15 cellular contexts compared by ENCODE assay signal in genomic region chr6:111472933-111473435, GRCh38. TPM values are rescaled to one million over a fixed set of nuclear protein-coding genes. Genes with fewer than 3 reads are reported as not detected.
A peak's percentile ranks its signal among the peaks of the same experiment; 100 is the strongest.
DNase-seq lines count a peak whose midpoint lies in the region; ATAC-seq lines count a peak whose summit lies in the region.
"Had no signal": no experiment of that assay in that cellular context is flagged by ENCODE, and none has a peak within 500 bp of the region (broad histone marks: within the 10 kb centered on the region; RNA-seq: fewer than 3 reads in every experiment).

No MANE protein-coding gene starts in this region.

- peak overlapping the region; percentile 95 for H3K27ac Mint-ChIP-seq in activated T-cell treated with anti-CD3 and anti-CD28 coated beads, Interleukin-2, amount 50 U/mL, for 72 hours
- H3K27ac Mint-ChIP-seq in stimulated activated naive CD8-positive, alpha-beta T cell treated with anti-CD3 and anti-CD28 coated beads, Interleukin-15, amount 100 ng/mL, for 72 hours = peak overlapping the region; percentile 82 to 91
- H3K27ac Mint-ChIP-seq: CD4-positive, alpha-beta T cell had no signal

- H3K4me3 Mint-ChIP-seq in activated T-cell treated with anti-CD3 and anti-CD28 coated beads, Interleukin-2, amount 50 U/mL, for 72 hours = peak overlapping the region; percentile 66 to 89
- H3K4me3 Mint-ChIP-seq in stimulated activated naive CD8-positive, alpha-beta T cell treated with anti-CD3 and anti-CD28 coated beads, Interleukin-15, amount 100 ng/mL, for 72 hours = peak overlapping the region; percentile 55 to 69
- H3K4me3 Mint-ChIP-seq: CD4-positive, alpha-beta T cell had no signal

- H3K23ac ChIP-seq in neuronal stem cell (ENCODE audit: low read depth, low read length, poor library complexity) = no peak overlapping the region

- H2BK120ac ChIP-seq in neuronal stem cell (ENCODE audit: low read depth, low read length) = no peak overlapping the region

- H2BK15ac ChIP-seq in neuronal stem cell (ENCODE audit: low read length) = no peak overlapping the region

- H3K27me3 Mint-ChIP-seq in activated T-cell treated with anti-CD3 and anti-CD28 coated beads, Interleukin-2, amount 50 U/mL, for 72 hours (ENCODE audit: low read depth) = no peaks in the 10 kb centered on the region
- no peaks in the 10 kb centered on the region for H3K27me3 Mint-ChIP-seq in stimulated activated naive CD8-positive, alpha-beta T cell treated with anti-CD3 and anti-CD28 coated beads, Interleukin-15, amount 100 ng/mL, for 72 hours
- H3K27me3 Mint-ChIP-seq: CD4-positive, alpha-beta T cell had no signal

- ATAC-seq in activated T-cell treated with anti-CD3 and anti-CD28 coated beads, Interleukin-2, amount 50 U/mL, for 72 hours (replicated peaks in 1 of 2) = peak; percentile 18 to 54
- ATAC-seq in stimulated activated naive CD8-positive, alpha-beta T cell treated with anti-CD3 and anti-CD28 coated beads, Interleukin-15, amount 100 ng/mL, for 72 hours = peak; percentile 72

- no peak overlapping the region for H2BK12ac ChIP-seq in neuronal stem cell (ENCODE audit: low read length)

- no peak overlapping the region for H3K4ac ChIP-seq in neuronal stem cell (ENCODE audit: low read length)

- no peak overlapping the region for H3K9ac ChIP-seq in neuronal stem cell (ENCODE audit: low read depth, low read length, poor library complexity)

- H3K27me3 ChIP-seq in neuronal stem cell (ENCODE audit: control insufficient read depth in 3 of 3, insufficient read depth in 3 of 3, low read depth in 1 of 3, low read length in 3 of 3) = peaks cover 0 to 5% (median 0%) of the 10 kb centered on the region in 3 experiments

- H3K27ac ChIP-seq in neuronal stem cell (replicated peaks; ENCODE audit: low read length) = no peak overlapping the region

- H3K4me3 ChIP-seq in neuronal stem cell (ENCODE audit: low read length in 2 of 2) = no peak overlapping the region

- no peak overlapping the region for H4K8ac ChIP-seq in neuronal stem cell (ENCODE audit: low read depth, low read length)

- no peak overlapping the region for H2BK5ac ChIP-seq in neuronal stem cell (ENCODE audit: low read length)

- H3K9me3 ChIP-seq in neuronal stem cell (replicated peaks in 1 of 2; ENCODE audit: control insufficient read depth in 2 of 2, insufficient read depth in 1 of 2, low read depth in 1 of 2, low read length in 2 of 2) = no peaks in the 10 kb centered on the region

- peaks cover 0 to 7% of the 10 kb centered on the region in 2 donors for H3K4me1 ChIP-seq in neuronal stem cell (ENCODE audit: control insufficient read depth in 2 of 2, insufficient read depth in 1 of 2, low read depth in 1 of 2, low read length in 2 of 2)

- H3K14ac ChIP-seq in neuronal stem cell (ENCODE audit: low read length) = no peak overlapping the region

- peaks cover 0 to 28% of the 10 kb centered on the region in 2 donors for H3K36me3 ChIP-seq in neuronal stem cell (replicated peaks in 1 of 2; ENCODE audit: control insufficient read depth in 2 of 2, insufficient read depth in 2 of 2, low read length in 2 of 2)

- H3K36me3 Mint-ChIP-seq in activated T-cell treated with anti-CD3 and anti-CD28 coated beads, Interleukin-2, amount 50 U/mL, for 72 hours (ENCODE audit: insufficient read depth in 2 of 2) = no peaks in the 10 kb centered on the region

- WGBS in neuronal stem cell (ENCODE audit: extremely low coverage in 2 of 2, insufficient read length in 2 of 2, insufficient replicate concordance in 1 of 2), 2 donors = no CpG with 5 or more reads among the region's 2 CpGs

- no peak overlapping the region for H4K91ac ChIP-seq in neuronal stem cell (ENCODE audit: low read depth, low read length, poor library complexity)

- no peaks in the 10 kb centered on the region for H3K79me1 ChIP-seq in neuronal stem cell (ENCODE audit: low read depth, low read length)

- no peak overlapping the region for H3K18ac ChIP-seq in neuronal stem cell (ENCODE audit: low read length)

- no peak overlapping the region for H2AFZ ChIP-seq in neuronal stem cell (ENCODE audit: low read length)

- H3K4me1 Mint-ChIP-seq in activated T-cell treated with anti-CD3 and anti-CD28 coated beads, Interleukin-2, amount 50 U/mL, for 72 hours (ENCODE audit: low read depth) = peaks cover 72% of the 10 kb centered on the region
- H3K4me1 Mint-ChIP-seq in stimulated activated naive CD8-positive, alpha-beta T cell treated with anti-CD3 and anti-CD28 coated beads, Interleukin-15, amount 100 ng/mL, for 72 hours = peaks cover 68% of the 10 kb centered on the region

- H3K9me3 Mint-ChIP-seq in activated T-cell treated with anti-CD3 and anti-CD28 coated beads, Interleukin-2, amount 50 U/mL, for 72 hours = no peaks in the 10 kb centered on the region
- H3K9me3 Mint-ChIP-seq in stimulated activated naive CD8-positive, alpha-beta T cell treated with anti-CD3 and anti-CD28 coated beads, Interleukin-15, amount 100 ng/mL, for 72 hours = no peaks in the 10 kb centered on the region
- H3K9me3 Mint-ChIP-seq: CD4-positive, alpha-beta T cell had no signal

- no peak overlapping the region for H3K4me2 ChIP-seq in neuronal stem cell (ENCODE audit: insufficient read depth, low read length, poor library complexity, severe bottlenecking)

- no peak overlapping the region for H2AK5ac ChIP-seq in neuronal stem cell (ENCODE audit: low read depth, low read length)

- DNase-seq in activated T-cell treated with anti-CD3 and anti-CD28 coated beads, Interleukin-2, amount 50 U/mL, for 72 hours = no peak
- no peak for DNase-seq in activated T-cell treated with anti-CD3 and anti-CD28 coated beads, Interleukin-2, amount 50 U/mL, for 48 hours
- DNase-seq in OCI-M1 (lab: John Stamatoyannopoulos, UW) (peak; percentile 35), amniotic epithelial cell (ENCODE audit: low read depth) (peak; percentile 48), HK-2 (ENCODE audit: unreplicated experiment) (no peak), neuronal stem cell (ENCODE audit: low spot score) (no peak)
- no peak for DNase-seq in stimulated activated naive CD8-positive, alpha-beta T cell treated with anti-CD3 and anti-CD28 coated beads, Interleukin-15, amount 100 ng/mL, for 72 hours
- no peak for DNase-seq in stimulated activated CD4-positive, alpha-beta T cell treated with anti-CD3 and anti-CD28 coated beads, Interleukin-1b, Interleukin-23, amount 100 ng/mL, for 48 hours
- DNase-seq: ACHN; Calu3; CD4-positive, alpha-beta T cell; HCEC 1CT; NCI-H1436; NCI-H2029 treated with DMSO at 0.1 percent for 48 hours; NCI-H524 treated with DMSO at 0.1 percent for 48 hours had no signal

RNA-seq across cellular contexts. Expression of gene REV3L, which starts 10.0 kb away (rescaled TPM):
- 10 to 100 TPM; 17.4 to 19.3 TPM for total RNA-seq in activated T-cell treated with anti-CD3 and anti-CD28 coated beads, Interleukin-2, amount 50 U/mL, for 72 hours
- polyA plus RNA-seq in neuronal stem cell (2013, experiment 1 of 2) = 4.6 TPM
- 4.7 TPM for polyA plus RNA-seq in neuronal stem cell (2013, experiment 2 of 2)

Comparison
In these comparisons a context has a peak if more than half of its experiments do, and no peak if none do; other contexts are left out.
1. DNase-seq: peak in OCI-M1 (single experiment) and amniotic epithelial cell (single experiment); none in activated T-cell treated with anti-CD3 and anti-CD28 coated beads, Interleukin-2, amount 50 U/mL, for 72 hours (0 of 2), activated T-cell treated with anti-CD3 and anti-CD28 coated beads, Interleukin-2, amount 50 U/mL, for 48 hours (0 of 2), stimulated activated naive CD8-positive, alpha-beta T cell treated with anti-CD3 and anti-CD28 coated beads, Interleukin-15, amount 100 ng/mL, for 72 hours (0 of 2), HK-2 (single experiment), neuronal stem cell (single experiment) and stimulated activated CD4-positive, alpha-beta T cell treated with anti-CD3 and anti-CD28 coated beads, Interleukin-1b, Interleukin-23, amount 100 ng/mL, for 48 hours (single experiment).